Comparison of ENCODE assay signal across 7 cellular contexts in the genomic region with DNA sequence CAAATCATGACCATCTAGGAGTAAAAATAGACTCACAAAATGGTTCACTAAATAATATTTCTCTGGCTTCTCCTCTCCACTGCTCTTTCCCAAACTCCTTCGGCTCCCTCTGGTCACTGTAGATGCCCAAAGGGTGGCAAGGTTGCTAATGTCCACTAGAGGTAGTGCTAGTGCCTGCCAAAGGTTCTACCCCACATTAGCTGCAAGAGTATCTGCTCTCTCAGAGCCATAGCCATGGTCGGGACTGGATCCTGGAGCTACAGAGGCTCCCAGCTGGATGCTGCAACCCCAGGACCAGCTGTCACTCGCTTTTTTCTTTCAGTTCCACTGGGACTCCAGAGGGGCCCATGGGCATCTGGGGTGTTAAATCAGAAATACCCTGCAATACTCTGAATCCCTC.
DNase-seq lines count a peak whose midpoint lies in the region; ATAC-seq and TF ChIP-seq lines count a peak whose summit lies in the region.

No MANE protein-coding gene starts in this region.

- H3K27ac ChIP-seq in brain microvascular endothelial cell, result no peak overlapping the region

- in situ Hi-C loops in brain microvascular endothelial cell (cut with HindIII; ENCODE audit: low pct_ligation_motif_present, low sequenced_read_pairs), result no loop called here

- ATAC-seq in GM19467 (IDR thresholded peaks at IDR 0.05; ENCODE audit: unreplicated experiment) (no peak), HG03460 (IDR thresholded peaks at IDR 0.05; ENCODE audit: unreplicated experiment) (no peak)

- H3K4me1 Mint-ChIP-seq in nephron progenitor cell, result no peaks in the 10 kb centered on the region

- H3K4me3 ChIP-seq in NB4 (ENCODE audit: low read depth, low read length) (no peak overlapping the region), brain microvascular endothelial cell (ENCODE audit: low read depth, low read length) (no peak overlapping the region)

- H3K27me3 ChIP-seq in brain microvascular endothelial cell (replicated peaks), result no peaks in the 10 kb centered on the region

- TF ChIP-seq POLR2A in NB4 (IDR thresholded peaks at IDR 0.05; ENCODE audit: extremely low read depth, insufficient read length), result no peak

- no peaks in the 10 kb centered on the region for H3K36me3 Mint-ChIP-seq in nephron progenitor cell (ENCODE audit: low read depth)

- H3K27me3 Mint-ChIP-seq in nephron progenitor cell (ENCODE audit: low read depth, poor library complexity), result peaks cover 35% of the 10 kb centered on the region

- no peak overlapping the region for H3K4me3 Mint-ChIP-seq in nephron progenitor cell

- peak; percentile 33 for TF ChIP-seq CTCF in NB4 (IDR thresholded peaks at IDR 0.05; ENCODE audit: low read depth, low read length)
- peak; percentile 67 for TF ChIP-seq CTCF in brain microvascular endothelial cell (IDR thresholded peaks at IDR 0.05; ENCODE audit: low read depth, low read length, missing control alignments)
- TF ChIP-seq CTCF in nephron progenitor cell (IDR thresholded peaks at IDR 0.05), result no peak

- peak overlapping the region; percentile 25 for H3K27ac Mint-ChIP-seq in nephron progenitor cell

- no peaks in the 10 kb centered on the region for H3K36me3 ChIP-seq in brain microvascular endothelial cell (replicated peaks)

- DNase-seq in GM04504 (ENCODE audit: low read depth) (peak; percentile 19), NB4 (ENCODE audit: low read depth) (peak; percentile 28), brain microvascular endothelial cell (peak; percentile 31), nephron progenitor cell (no peak), NCI-H1092 treated with DMSO at 0.1 percent for 48 hours (lab: John Stamatoyannopoulos, UW) (no peak)

- H3K9me3 Mint-ChIP-seq in nephron progenitor cell, result no peaks in the 10 kb centered on the region

Comparison
In these comparisons a context has a peak if more than half of its experiments do, and no peak if none do; other contexts are left out.
1. DNase-seq: peak in GM04504 (single experiment), NB4 (single experiment) and brain microvascular endothelial cell (single experiment); none in nephron progenitor cell (single experiment) and NCI-H1092 treated with DMSO at 0.1 percent for 48 hours (single experiment).